35 cellular contexts compared by ENCODE assay signal in genomic region chr12:100174506-100174905, GRCh38.
"Had no signal": no experiment of that assay in that cellular context is flagged by ENCODE, and none has a peak within 500 bp of the region (broad histone marks: within the 10 kb centered on the region; RNA-seq: fewer than 3 reads in every experiment).

No MANE protein-coding gene starts in this region.

- H3K4me3 Mint-ChIP-seq: activated B cell treated with CpG ODN at 0.5 μM for 24 hours; activated CD4-positive, alpha-beta memory T cell treated with anti-CD3 and anti-CD28 coated beads, Interleukin-2, amount 10 ng/mL, durations not matched to agents 7 days and 5 days; activated CD4-positive, alpha-beta T cell treated with anti-CD3 and anti-CD28 coated beads, Interleukin-2, amount 10 ng/mL, durations not matched to agents 24 days and 14 days; activated CD8-positive, alpha-beta memory T cell treated with anti-CD3 and anti-CD28 coated beads, Interleukin-2, amount 10 ng/mL, durations not matched to agents 7 days and 5 days; activated CD8-positive, alpha-beta T cell treated with anti-CD3 and anti-CD28 coated beads, Interleukin-2, amount 10 ng/mL, durations not matched to agents 7 days and 5 days; activated naive CD4-positive, alpha-beta T cell treated with anti-CD3 and anti-CD28 coated beads for 36 hours; activated naive CD8-positive, alpha-beta T cell treated with anti-CD3 and anti-CD28 coated beads for 36 hours; activated T-cell treated with anti-CD3 and anti-CD28 coated beads, Interleukin-2, amount 50 U/mL, for 4 hours; activated T-cell treated with anti-CD3 and anti-CD28 coated beads, Interleukin-2, amount 50 U/mL, for 72 hours; activated T-helper 1 cell treated with anti-CD3 and anti-CD28 coated beads, Interleukin-12 subunit alpha, Interleukin-12 subunit beta, Interleukin-2, Interleukin-4 antibody, amounts not matched to agents 30 ng/mL and 10 ng/mL and 1 ng/mL, durations not matched to agents 14 hours and 24 hours and 36 hours; activated T-helper 17 cell treated with anti-CD3 and anti-CD28 coated beads, Interleukin-2, amount 50 U/mL, for 72 hours; T-cell; T-helper 2 cell treated with Interferon-gamma antibody and Interleukin-4, amounts not matched to agents 5 μg/mL and 100 μg/mL, for 36 hours had no signal

- H3K27ac Mint-ChIP-seq: activated B cell treated with CpG ODN at 0.5 μM for 24 hours; activated CD4-positive, alpha-beta memory T cell treated with anti-CD3 and anti-CD28 coated beads, Interleukin-2, amount 10 ng/mL, durations not matched to agents 7 days and 5 days; activated CD4-positive, alpha-beta T cell treated with anti-CD3 and anti-CD28 coated beads, Interleukin-2, amount 10 ng/mL, durations not matched to agents 24 days and 14 days; activated CD8-positive, alpha-beta memory T cell treated with anti-CD3 and anti-CD28 coated beads, Interleukin-2, amount 10 ng/mL, durations not matched to agents 7 days and 5 days; activated CD8-positive, alpha-beta T cell treated with anti-CD3 and anti-CD28 coated beads, Interleukin-2, amount 10 ng/mL, durations not matched to agents 7 days and 5 days; activated naive CD4-positive, alpha-beta T cell treated with anti-CD3 and anti-CD28 coated beads for 36 hours; activated naive CD4-positive, alpha-beta T cell treated with anti-CD3 and anti-CD28 coated beads, Interleukin-2, amount 50 U/mL, for 72 hours; activated naive CD8-positive, alpha-beta T cell treated with anti-CD3 and anti-CD28 coated beads for 36 hours; activated T-cell treated with anti-CD3 and anti-CD28 coated beads, Interleukin-2, amount 50 U/mL, for 72 hours; activated T-helper 1 cell treated with anti-CD3 and anti-CD28 coated beads, Interleukin-12 subunit alpha, Interleukin-12 subunit beta, Interleukin-2, Interleukin-4 antibody, amounts not matched to agents 30 ng/mL and 10 ng/mL and 1 ng/mL, durations not matched to agents 14 hours and 24 hours and 36 hours; activated T-helper 17 cell treated with anti-CD3 and anti-CD28 coated beads, Interleukin-2, amount 50 U/mL, for 72 hours; T-cell; T-helper 2 cell treated with Interferon-gamma antibody and Interleukin-4, amounts not matched to agents 5 μg/mL and 100 μg/mL, for 36 hours had no signal

- DNase-seq: activated B cell treated with CpG ODN at 0.5 μM for 24 hours; activated CD4-positive, alpha-beta memory T cell treated with anti-CD3 and anti-CD28 coated beads, Interleukin-2, amount 10 ng/mL, durations not matched to agents 7 days and 5 days; activated CD4-positive, alpha-beta T cell treated with anti-CD3 and anti-CD28 coated beads for 4 hours; activated CD4-positive, alpha-beta T cell treated with anti-CD3 and anti-CD28 coated beads, Interleukin-2, amount 10 ng/mL, durations not matched to agents 24 days and 14 days; activated CD4-positive, alpha-beta T cell treated with anti-CD3 and anti-CD28 coated beads, Interleukin-2, amount 50 U/mL, for 1 hour; activated CD4-positive, alpha-beta T cell treated with anti-CD3 and anti-CD28 coated beads, Interleukin-2, amount 50 U/mL, for 4 hours; activated CD4-positive, CD25-positive, alpha-beta regulatory T cell treated with anti-CD3 and anti-CD28 coated beads, Interleukin-2, amount 50 U/mL, for 72 hours; activated CD8-positive, alpha-beta memory T cell treated with anti-CD3 and anti-CD28 coated beads for 24 hours; activated CD8-positive, alpha-beta memory T cell treated with anti-CD3 and anti-CD28 coated beads, Interleukin-2, amount 10 ng/mL, durations not matched to agents 7 days and 5 days; activated CD8-positive, alpha-beta memory T cell treated with anti-CD3 and anti-CD28 coated beads, Interleukin-2, amount 50 U/mL, for 48 hours; activated CD8-positive, alpha-beta T cell treated with anti-CD3 and anti-CD28 coated beads, Interleukin-2, amount 10 ng/mL, durations not matched to agents 7 days and 5 days; activated effector memory CD4-positive, alpha-beta T cell treated with anti-CD3 and anti-CD28 coated beads, Interleukin-2, amount 50 U/mL, for 16 hours; activated gamma-delta T cell treated with Interleukin-2 at 50 U/mL for 16 hours; activated naive CD4-positive, alpha-beta T cell; activated naive CD4-positive, alpha-beta T cell treated with anti-CD3 and anti-CD28 coated beads for 36 hours; activated naive CD4-positive, alpha-beta T cell treated with anti-CD3 and anti-CD28 coated beads, Interleukin-2, amount 50 U/mL, for 16 hours; activated naive CD8-positive, alpha-beta T cell treated with anti-CD3 and anti-CD28 coated beads for 36 hours; activated T-cell treated with anti-CD3 and anti-CD28 coated beads, Interleukin-2, amount 50 U/mL, for 4 hours; activated T-cell treated with anti-CD3 and anti-CD28 coated beads, Interleukin-2, amount 50 U/mL, for 72 hours; adrenal gland; amniotic stem cell; aorta; body of pancreas; brain microvascular endothelial cell; central memory CD4-positive, alpha-beta T cell; T-cell; T-helper 2 cell; T-helper 9 cell had no signal

- H3K4me3 ChIP-seq: adrenal gland, body of pancreas had no signal

- H3K27me3 ChIP-seq: adrenal gland, body of pancreas, brain microvascular endothelial cell had no signal

- H3K9me3 ChIP-seq: adrenal gland, body of pancreas had no signal

- ATAC-seq: activated CD8-positive, alpha-beta memory T cell treated with anti-CD3 and anti-CD28 coated beads, Interleukin-2, amount 10 ng/mL, durations not matched to agents 7 days and 5 days; activated CD8-positive, alpha-beta T cell treated with anti-CD3 and anti-CD28 coated beads, Interleukin-2, amount 10 ng/mL, durations not matched to agents 7 days and 5 days; activated naive CD4-positive, alpha-beta T cell treated with anti-CD3 and anti-CD28 coated beads, Interleukin-2, amount 50 U/mL, for 72 hours; activated T-cell treated with anti-CD3 and anti-CD28 coated beads, Interleukin-2, amount 50 U/mL, for 4 hours; activated T-cell treated with anti-CD3 and anti-CD28 coated beads, Interleukin-2, amount 50 U/mL, for 72 hours; activated T-helper 17 cell treated with anti-CD3 and anti-CD28 coated beads, Interleukin-2, amount 50 U/mL, for 72 hours; body of pancreas; T-cell had no signal

- H3K36me3 ChIP-seq: adrenal gland, brain microvascular endothelial cell had no signal

- FAIRE-seq: astrocyte, TTC549 had no signal

- H3K27ac ChIP-seq: adrenal gland, body of pancreas, brain microvascular endothelial cell, VCaP had no signal

- H3K4me1 Mint-ChIP-seq: activated B cell treated with CpG ODN at 0.5 μM for 24 hours; activated CD4-positive, alpha-beta memory T cell treated with anti-CD3 and anti-CD28 coated beads, Interleukin-2, amount 10 ng/mL, durations not matched to agents 7 days and 5 days; activated CD4-positive, alpha-beta T cell treated with anti-CD3 and anti-CD28 coated beads, Interleukin-2, amount 10 ng/mL, durations not matched to agents 24 days and 14 days; activated CD8-positive, alpha-beta memory T cell treated with anti-CD3 and anti-CD28 coated beads, Interleukin-2, amount 10 ng/mL, durations not matched to agents 7 days and 5 days; activated naive CD8-positive, alpha-beta T cell treated with anti-CD3 and anti-CD28 coated beads for 36 hours; activated T-helper 17 cell treated with anti-CD3 and anti-CD28 coated beads, Interleukin-2, amount 50 U/mL, for 72 hours; T-cell had no signal

- H3K27me3 Mint-ChIP-seq: activated B cell treated with CpG ODN at 0.5 μM for 24 hours; activated CD4-positive, alpha-beta memory T cell treated with anti-CD3 and anti-CD28 coated beads, Interleukin-2, amount 10 ng/mL, durations not matched to agents 7 days and 5 days; activated CD4-positive, alpha-beta T cell treated with anti-CD3 and anti-CD28 coated beads, Interleukin-2, amount 10 ng/mL, durations not matched to agents 24 days and 14 days; activated CD8-positive, alpha-beta memory T cell treated with anti-CD3 and anti-CD28 coated beads, Interleukin-2, amount 10 ng/mL, durations not matched to agents 7 days and 5 days; activated naive CD8-positive, alpha-beta T cell treated with anti-CD3 and anti-CD28 coated beads for 36 hours; activated T-helper 17 cell treated with anti-CD3 and anti-CD28 coated beads, Interleukin-2, amount 50 U/mL, for 72 hours; T-cell had no signal

- H3K4me1 ChIP-seq: adrenal gland, body of pancreas had no signal
